18 cellular contexts compared by ENCODE assay signal in the genomic region with DNA sequence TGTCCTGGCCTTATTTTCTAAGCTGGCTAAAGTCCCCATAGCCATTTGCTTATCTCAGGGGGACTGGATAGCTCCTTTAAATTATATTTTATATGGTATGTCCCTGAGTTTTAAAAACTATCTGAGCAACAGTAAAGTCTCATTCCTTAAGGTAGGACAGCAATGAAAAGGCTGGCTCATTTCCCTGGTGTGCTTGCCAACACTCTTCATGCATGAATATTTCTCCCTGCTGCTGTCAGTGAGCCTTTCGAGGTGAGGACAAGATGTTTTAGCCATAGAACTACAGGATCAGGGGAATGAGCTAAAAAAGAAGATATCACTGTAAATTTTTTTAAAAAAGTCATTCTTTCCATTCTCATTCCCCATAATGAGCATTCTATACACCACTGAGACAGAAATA.
"Had no signal": no experiment of that assay in that cellular context is flagged by ENCODE, and none has a peak within 500 bp of the region (broad histone marks: within the 10 kb centered on the region; RNA-seq: fewer than 3 reads in every experiment).

No MANE protein-coding gene starts in this region.

- H3K27me3 Mint-ChIP-seq: activated naive CD4-positive, alpha-beta T cell treated with anti-CD3 and anti-CD28 coated beads, Interleukin-2, amount 10 ng/mL, durations not matched to agents 7 days and 5 days; effector memory CD8-positive, alpha-beta T cell; stimulated activated naive CD8-positive, alpha-beta T cell treated with anti-CD3 and anti-CD28 coated beads, Interleukin-15, amount 100 ng/mL, for 72 hours had no signal

- H3K27me3 ChIP-seq: breast epithelium, neural progenitor cell, sigmoid colon had no signal

- H3K4me3 ChIP-seq: breast epithelium, lower lobe of right lung, neural progenitor cell, sigmoid colon had no signal

- H3K4me1 Mint-ChIP-seq: activated naive CD4-positive, alpha-beta T cell treated with anti-CD3 and anti-CD28 coated beads, Interleukin-2, amount 10 ng/mL, durations not matched to agents 7 days and 5 days; immature natural killer cell; stimulated activated naive CD8-positive, alpha-beta T cell treated with anti-CD3 and anti-CD28 coated beads, Interleukin-15, amount 100 ng/mL, for 72 hours had no signal

- DNase-seq: activated CD4-positive, alpha-beta T cell treated with anti-CD3 and anti-CD28 coated beads for 1 hour; activated CD4-positive, alpha-beta T cell treated with anti-CD3 and anti-CD28 coated beads, Interleukin-2, amount 50 U/mL, for 4 hours; activated naive CD4-positive, alpha-beta T cell treated with anti-CD3 and anti-CD28 coated beads, Interleukin-2, amount 10 ng/mL, durations not matched to agents 7 days and 5 days; activated T-cell treated with anti-CD3 and anti-CD28 coated beads, Interleukin-2, amount 50 U/mL, for 1 hour; dermis blood vessel endothelial cell; effector memory CD8-positive, alpha-beta T cell; foreskin melanocyte; head of caudate nucleus; immature natural killer cell; lower lobe of right lung; sigmoid colon; stimulated activated CD4-positive, alpha-beta T cell treated with anti-CD3 and anti-CD28 coated beads, Interleukin-1b, Interleukin-23, amount 100 ng/mL, for 48 hours; stimulated activated naive CD8-positive, alpha-beta T cell treated with anti-CD3 and anti-CD28 coated beads, Interleukin-15, amount 100 ng/mL, for 72 hours; T1000 had no signal

- H3K4me3 Mint-ChIP-seq: activated naive CD4-positive, alpha-beta T cell treated with anti-CD3 and anti-CD28 coated beads, Interleukin-2, amount 10 ng/mL, durations not matched to agents 7 days and 5 days; effector memory CD8-positive, alpha-beta T cell; immature natural killer cell; mesothelial cell of epicardium; neural progenitor cell; stimulated activated naive CD8-positive, alpha-beta T cell treated with anti-CD3 and anti-CD28 coated beads, Interleukin-15, amount 100 ng/mL, for 72 hours had no signal

- H3K27ac Mint-ChIP-seq: activated naive CD4-positive, alpha-beta T cell treated with anti-CD3 and anti-CD28 coated beads, Interleukin-2, amount 10 ng/mL, durations not matched to agents 7 days and 5 days; effector memory CD8-positive, alpha-beta T cell; immature natural killer cell; mesothelial cell of epicardium; neural progenitor cell; stimulated activated naive CD8-positive, alpha-beta T cell treated with anti-CD3 and anti-CD28 coated beads, Interleukin-15, amount 100 ng/mL, for 72 hours had no signal

- H3K36me3 Mint-ChIP-seq: activated naive CD4-positive, alpha-beta T cell treated with anti-CD3 and anti-CD28 coated beads, Interleukin-2, amount 10 ng/mL, durations not matched to agents 7 days and 5 days; immature natural killer cell; mesothelial cell of epicardium; neural progenitor cell had no signal

- H3K36me3 ChIP-seq: breast epithelium, lower lobe of right lung, neural progenitor cell, sigmoid colon had no signal

- H3K9me3 ChIP-seq: breast epithelium, lower lobe of right lung, sigmoid colon had no signal

- ATAC-seq: effector memory CD8-positive, alpha-beta T cell; lower lobe of right lung; stimulated activated naive CD8-positive, alpha-beta T cell treated with anti-CD3 and anti-CD28 coated beads, Interleukin-15, amount 100 ng/mL, for 72 hours had no signal

- H3K9me3 Mint-ChIP-seq: activated naive CD4-positive, alpha-beta T cell treated with anti-CD3 and anti-CD28 coated beads, Interleukin-2, amount 10 ng/mL, durations not matched to agents 7 days and 5 days; mesothelial cell of epicardium; neural progenitor cell; stimulated activated naive CD8-positive, alpha-beta T cell treated with anti-CD3 and anti-CD28 coated beads, Interleukin-15, amount 100 ng/mL, for 72 hours had no signal

- H3K4me1 ChIP-seq: breast epithelium, lower lobe of right lung had no signal

- H3K27ac ChIP-seq: breast epithelium, lower lobe of right lung, neural progenitor cell, VCaP had no signal
